Comparison of ENCODE assay signal across 9 cellular contexts in the genomic region with DNA sequence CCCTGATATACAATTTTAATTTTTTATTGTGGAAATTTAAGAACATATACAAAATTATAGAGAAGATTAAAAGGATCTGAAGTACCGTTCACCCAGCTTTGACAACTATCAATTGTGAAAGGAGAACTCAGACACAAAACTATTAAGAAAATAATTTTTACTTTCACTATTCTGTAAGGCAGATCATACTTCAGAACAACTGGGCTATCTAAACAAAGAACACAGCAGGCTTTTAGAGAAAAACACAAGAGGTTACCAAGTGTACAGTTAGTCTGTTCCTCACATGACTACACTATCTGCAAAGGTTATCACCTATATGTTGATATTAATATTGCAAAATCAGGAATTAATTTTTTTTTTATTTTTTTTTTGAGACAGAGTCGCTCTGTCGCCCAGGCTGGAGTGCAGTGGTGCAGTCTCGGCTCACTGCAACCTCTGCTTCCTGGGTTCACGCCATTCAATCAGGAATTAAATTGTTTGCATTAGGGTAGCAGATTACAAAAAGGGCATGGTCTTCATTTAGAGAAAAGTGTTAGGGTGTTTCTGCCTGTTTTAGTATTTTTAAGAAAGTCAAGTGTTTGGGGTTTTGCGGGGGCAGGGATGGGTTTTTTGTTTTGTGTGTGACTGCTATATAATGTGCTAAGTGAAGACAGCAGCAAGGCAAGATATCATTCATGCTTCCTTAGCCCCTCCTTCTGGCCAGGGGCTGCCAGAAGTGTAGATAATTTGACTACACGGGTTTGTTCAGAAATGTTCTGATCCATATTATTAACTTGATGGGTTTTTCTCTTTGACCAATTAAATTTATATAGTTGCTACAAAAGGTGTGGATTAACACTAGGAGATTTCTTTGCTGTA. TPM values are rescaled to one million over a fixed set of nuclear protein-coding genes. Genes with fewer than 3 reads are reported as not detected.
DNase-seq lines count a peak whose midpoint lies in the region; ATAC-seq and TF ChIP-seq lines count a peak whose summit lies in the region.
"Had no signal": no experiment of that assay in that cellular context is flagged by ENCODE, and none has a peak within 500 bp of the region (broad histone marks: within the 10 kb centered on the region; RNA-seq: fewer than 3 reads in every experiment).

No MANE protein-coding gene starts in this region.

- POLR2A ChIA-PET in activated CD8-positive, alpha-beta T cell treated with anti-CD3 and anti-CD28 coated beads for 36 hours (lab: Charles Lee) = no interaction called here

- H3K27ac Mint-ChIP-seq in CD14-positive monocyte = peak overlapping the region in 2 of 7 donors; percentile 10 to 43
- no peak overlapping the region for H3K27ac Mint-ChIP-seq in activated CD8-positive, alpha-beta T cell treated with anti-CD3 and anti-CD28 coated beads for 36 hours
- H3K27ac Mint-ChIP-seq in mesothelial cell of epicardium = peak overlapping the region; percentile 8

- H3K4me3 Mint-ChIP-seq in CD14-positive monocyte (peak overlapping the region; percentile 65 to 80), mesothelial cell of epicardium (no peak overlapping the region)
- H3K4me3 Mint-ChIP-seq in activated CD8-positive, alpha-beta T cell treated with anti-CD3 and anti-CD28 coated beads for 36 hours = peak overlapping the region; percentile 39

- no peaks in the 10 kb centered on the region for H3K36me3 Mint-ChIP-seq in CD14-positive monocyte
- H3K36me3 Mint-ChIP-seq in activated CD8-positive, alpha-beta T cell treated with anti-CD3 and anti-CD28 coated beads for 36 hours (ENCODE audit: low read depth) = no peaks in the 10 kb centered on the region
- no peaks in the 10 kb centered on the region for H3K36me3 Mint-ChIP-seq in mesothelial cell of epicardium

- H3K27me3 Mint-ChIP-seq in CD14-positive monocyte (ENCODE audit: low read depth in 3 of 3) = peaks cover 0 to 2% (median 0%) of the 10 kb centered on the region in 3 donors
- H3K27me3 Mint-ChIP-seq in activated CD8-positive, alpha-beta T cell treated with anti-CD3 and anti-CD28 coated beads for 36 hours = peaks cover 3% of the 10 kb centered on the region
- no peaks in the 10 kb centered on the region for H3K27me3 Mint-ChIP-seq in mesothelial cell of epicardium (ENCODE audit: low read depth)

- intact Hi-C loops in CD14-positive monocyte (cut with micrococcal nuclease) = no loop called here
- intact Hi-C loops in activated CD8-positive, alpha-beta T cell treated with anti-CD3 and anti-CD28 coated beads for 36 hours (cut with micrococcal nuclease) = no loop called here

- H3K4me1 Mint-ChIP-seq in CD14-positive monocyte (peaks cover 10% of the 10 kb centered on the region), mesothelial cell of epicardium (peaks cover 20% of the 10 kb centered on the region)
- H3K4me1 Mint-ChIP-seq in activated CD8-positive, alpha-beta T cell treated with anti-CD3 and anti-CD28 coated beads for 36 hours (ENCODE audit: low read depth) = no peaks in the 10 kb centered on the region

- TF ChIP-seq CTCF in CD14-positive monocyte (IDR thresholded peaks at IDR 0.05) (no peak), mesothelial cell of epicardium (IDR thresholded peaks at IDR 0.05; ENCODE audit: unreplicated experiment) (no peak)
- TF ChIP-seq CTCF in activated CD8-positive, alpha-beta T cell treated with anti-CD3 and anti-CD28 coated beads for 36 hours (IDR thresholded peaks at IDR 0.05) = no peak

- H3K9me3 Mint-ChIP-seq in CD14-positive monocyte (peaks cover 0 to 2% (median 0%) of the 10 kb centered on the region in 7 donors), mesothelial cell of epicardium (no peaks in the 10 kb centered on the region)
- H3K9me3 Mint-ChIP-seq in activated CD8-positive, alpha-beta T cell treated with anti-CD3 and anti-CD28 coated beads for 36 hours = no peaks in the 10 kb centered on the region

- DNase-seq in CD14-positive monocyte (ENCODE audit: low spot score) (no peak), mesothelial cell of epicardium (ENCODE audit: low spot score in 2 of 2, unreplicated experiment in 2 of 2) (no peak), SHP77 (lab: John Stamatoyannopoulos, UW) (no peak), ecto neural progenitor cell (ENCODE audit: low spot score) (no peak), NCI-H1694 treated with DMSO at 0.1 percent for 48 hours (lab: John Stamatoyannopoulos, UW) (no peak)
- peak; percentile 36 for DNase-seq in activated CD8-positive, alpha-beta T cell treated with anti-CD3 and anti-CD28 coated beads for 36 hours
- DNase-seq in effector CD4-positive, alpha-beta T cell = no peak
- DNase-seq: nucleus accumbens had no signal

- peak; percentile 66 for ATAC-seq in GM21360 (IDR thresholded peaks at IDR 0.05; ENCODE audit: unreplicated experiment)
- ATAC-seq in activated CD8-positive, alpha-beta T cell treated with anti-CD3 and anti-CD28 coated beads for 36 hours = peak; percentile 78

- CTCF ChIA-PET in activated CD8-positive, alpha-beta T cell treated with anti-CD3 and anti-CD28 coated beads for 36 hours (lab: Charles Lee) = interaction anchor here (0.8 to 1.1 kb wide), 2 partner anchors 13 to 120 kb away, joined by 3 read pairs; no protein-coding TSS in a partner anchor

RNA-seq across cellular contexts. Expression of gene SIK2, which starts 27.6 kb away (rescaled TPM):
- polyA plus RNA-seq in CD14-positive monocyte = under 1 TPM; 0.16 to 0.23 TPM
- total RNA-seq in activated CD8-positive, alpha-beta T cell treated with anti-CD3 and anti-CD28 coated beads for 36 hours = 1 to 10 TPM; 7.4 to 8.0 TPM
- total RNA-seq in mesothelial cell of epicardium = 17.1 to 18.7 TPM (median 17.1 TPM) in 3 replicates

RNA-seq across cellular contexts. Expression of gene LAYN, which starts 34.1 kb away (rescaled TPM):
- polyA plus RNA-seq in CD14-positive monocyte = not detected
- total RNA-seq in activated CD8-positive, alpha-beta T cell treated with anti-CD3 and anti-CD28 coated beads for 36 hours = 10 to 100 TPM; 92.2 to 93.7 TPM
- total RNA-seq in mesothelial cell of epicardium = 12.5 to 15.3 TPM (median 12.5 TPM) in 3 replicates
